In the genomic region with DNA sequence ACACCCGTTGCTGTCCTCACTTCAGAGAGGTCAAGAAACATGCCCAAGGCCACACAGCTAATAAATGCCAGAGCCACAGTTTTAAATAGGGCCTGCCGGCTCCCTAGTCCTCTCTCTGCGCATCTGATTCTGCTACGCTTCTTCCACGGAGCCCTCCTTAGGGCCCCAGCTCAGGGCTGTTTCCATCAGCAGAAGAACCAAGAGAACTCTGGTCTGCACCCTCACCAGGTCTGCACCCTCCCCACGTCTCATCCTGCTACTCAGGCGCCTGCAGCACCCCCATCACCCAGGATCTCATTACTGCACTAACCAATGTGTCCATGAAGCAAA, we compare ENCODE assay signal across 12 cellular contexts.
DNase-seq lines count a peak whose midpoint lies in the region; ATAC-seq and TF ChIP-seq lines count a peak whose summit lies in the region.
"Had no signal": no experiment of that assay in that cellular context is flagged by ENCODE, and none has a peak within 500 bp of the region (broad histone marks: within the 10 kb centered on the region; RNA-seq: fewer than 3 reads in every experiment).

No MANE protein-coding gene starts in this region.

- no peak for TF ChIP-seq POLR2A in thyroid gland (IDR thresholded peaks at IDR 0.05)

- H3K14ac ChIP-seq in neuronal stem cell (ENCODE audit: low read length): no peak overlapping the region

- peak overlapping the region; percentile 56 for H3K4me2 ChIP-seq in neuronal stem cell (ENCODE audit: insufficient read depth, low read length, poor library complexity, severe bottlenecking)

- H3K79me1 ChIP-seq in neuronal stem cell (ENCODE audit: low read depth, low read length): no peaks in the 10 kb centered on the region

- H2BK12ac ChIP-seq in neuronal stem cell (ENCODE audit: low read length): no peak overlapping the region

- H2BK120ac ChIP-seq in neuronal stem cell (ENCODE audit: low read depth, low read length): no peak overlapping the region

- peak; percentile 13 for DNase-seq in activated CD4-positive, CD25-positive, alpha-beta regulatory T cell treated with anti-CD3 and anti-CD28 coated beads, Interleukin-2, amount 50 U/mL, for 72 hours
- DNase-seq in neuronal stem cell (ENCODE audit: low spot score): no peak
- DNase-seq in thyroid gland: no peak
- no peak for DNase-seq in effector CD8-positive, alpha-beta T cell (lab: John Stamatoyannopoulos, UW)
- no peak for DNase-seq in SIG-M5 (lab: John Stamatoyannopoulos, UW)
- DNase-seq: 8988T, SW 1271 had no signal

- H2BK5ac ChIP-seq in neuronal stem cell (ENCODE audit: low read length): no peak overlapping the region

- H3K9me3 ChIP-seq in HUES48 (ENCODE audit: control insufficient read depth, insufficient read depth, low read length) (no peaks in the 10 kb centered on the region), ectodermal cell (ENCODE audit: control insufficient read depth, low read length) (no peaks in the 10 kb centered on the region), neuronal stem cell (replicated peaks in 1 of 2; ENCODE audit: control insufficient read depth in 2 of 2, insufficient read depth in 1 of 2, low read depth in 1 of 2, low read length in 2 of 2) (no peaks in the 10 kb centered on the region), thyroid gland (no peaks in the 10 kb centered on the region)

- H4K91ac ChIP-seq in neuronal stem cell (ENCODE audit: low read depth, low read length, poor library complexity): no peak overlapping the region

- peak overlapping the region; percentile 10 for H2AK5ac ChIP-seq in neuronal stem cell (ENCODE audit: low read depth, low read length)

- peak overlapping the region; percentile 83 for H3K18ac ChIP-seq in neuronal stem cell (ENCODE audit: low read length)

- H3K4me3 ChIP-seq in HUES48 (ENCODE audit: low read depth, low read length) (peak overlapping the region; percentile 50), ectodermal cell (ENCODE audit: insufficient read depth, low read depth, low read length) (no peak overlapping the region), neuronal stem cell (ENCODE audit: low read length in 2 of 2) (no peak overlapping the region), thyroid gland (replicated peaks in 1 of 3) (no peak overlapping the region)

- H3K9ac ChIP-seq in HUES48 (ENCODE audit: low read depth, low read length): no peak overlapping the region
- H3K9ac ChIP-seq in neuronal stem cell (ENCODE audit: low read depth, low read length, poor library complexity): no peak overlapping the region

- H3K4ac ChIP-seq in neuronal stem cell (ENCODE audit: low read length): no peak overlapping the region

- ATAC-seq in activated CD4-positive, CD25-positive, alpha-beta regulatory T cell treated with anti-CD3 and anti-CD28 coated beads, Interleukin-2, amount 50 U/mL, for 24 hours: no peak

- 68 to 73% methylated on average over 7 of the region's 7 CpGs for WGBS in ectodermal cell, 2 experiments
- WGBS in neuronal stem cell (ENCODE audit: extremely low coverage in 2 of 2, insufficient read length in 2 of 2, insufficient replicate concordance in 1 of 2), 2 donors: no CpG with 5 or more reads among the region's 7 CpGs
- 77 to 81% methylated on average over 7 of the region's 7 CpGs for WGBS in thyroid gland, 2 donors

- no peak overlapping the region for H3K23ac ChIP-seq in neuronal stem cell (ENCODE audit: low read depth, low read length, poor library complexity)

- H3K36me3 ChIP-seq in HUES48 (ENCODE audit: control insufficient read depth, insufficient read depth, low read length) (no peaks in the 10 kb centered on the region), ectodermal cell (ENCODE audit: control insufficient read depth, insufficient read depth, low read length) (no peaks in the 10 kb centered on the region), neuronal stem cell (replicated peaks in 1 of 2; ENCODE audit: control insufficient read depth in 2 of 2, insufficient read depth in 2 of 2, low read length in 2 of 2) (no peaks in the 10 kb centered on the region), thyroid gland (no peaks in the 10 kb centered on the region)
- H3K36me3 ChIP-seq: cardiac muscle cell, right atrium auricular region had no signal

- H3K4me1 ChIP-seq in HUES48 (ENCODE audit: control insufficient read depth, insufficient read depth, low read length) (peaks cover 19% of the 10 kb centered on the region), ectodermal cell (ENCODE audit: control insufficient read depth, insufficient read depth, low read length) (peaks cover 53% of the 10 kb centered on the region), neuronal stem cell (ENCODE audit: control insufficient read depth in 2 of 2, insufficient read depth in 1 of 2, low read depth in 1 of 2, low read length in 2 of 2) (peaks cover 16 to 29% of the 10 kb centered on the region in 2 donors), thyroid gland (peaks cover 0 to 9% of the 10 kb centered on the region in 2 donors)

- intact Hi-C loops in thyroid gland (cut with DNase I): no loop called here

- H2AFZ ChIP-seq in neuronal stem cell (ENCODE audit: low read length): peak overlapping the region; percentile 78

- H3K27ac ChIP-seq in HUES48 (ENCODE audit: low read depth, low read length): no peak overlapping the region
- H3K27ac ChIP-seq in ectodermal cell (ENCODE audit: insufficient read depth, low read depth, low read length, poor library complexity, severe bottlenecking): peak overlapping the region; percentile 80
- H3K27ac ChIP-seq in neuronal stem cell (replicated peaks; ENCODE audit: low read length): no peak overlapping the region
- H3K27ac ChIP-seq in thyroid gland: no peak overlapping the region
- H3K27ac ChIP-seq: cardiac muscle cell, right atrium auricular region had no signal

- H2BK15ac ChIP-seq in neuronal stem cell (ENCODE audit: low read length): peak overlapping the region; percentile 1

- TF ChIP-seq CTCF in thyroid gland (IDR thresholded peaks at IDR 0.05): no peak

- peaks cover 54% of the 10 kb centered on the region for H3K27me3 ChIP-seq in HUES48 (ENCODE audit: control insufficient read depth, insufficient read depth, low read length)
- H3K27me3 ChIP-seq in ectodermal cell (ENCODE audit: control insufficient read depth, insufficient read depth, low read length, poor library complexity, severe bottlenecking): peaks cover 4% of the 10 kb centered on the region
- H3K27me3 ChIP-seq in neuronal stem cell (ENCODE audit: control insufficient read depth in 3 of 3, insufficient read depth in 3 of 3, low read depth in 1 of 3, low read length in 3 of 3): peaks cover 0 to 26% (median 16%) of the 10 kb centered on the region in 3 experiments
- H3K27me3 ChIP-seq in thyroid gland: no peaks in the 10 kb centered on the region
- H3K27me3 ChIP-seq: right atrium auricular region had no signal

- H4K8ac ChIP-seq in neuronal stem cell (ENCODE audit: low read depth, low read length): no peak overlapping the region
